16 cellular contexts compared by ENCODE assay signal in genomic region chr9:108002296-108003056, GRCh38.
DNase-seq lines count a peak whose midpoint lies in the region; ATAC-seq and TF ChIP-seq lines count a peak whose summit lies in the region.
"Had no signal": no experiment of that assay in that cellular context is flagged by ENCODE, and none has a peak within 500 bp of the region (broad histone marks: within the 10 kb centered on the region; RNA-seq: fewer than 3 reads in every experiment).

No MANE protein-coding gene starts in this region.

- 60 to 74% (median 68%) methylated on average over 17 of the region's 17 CpGs for WGBS in psoas muscle, 3 donors

- no peak overlapping the region for H3K4me3 ChIP-seq in left ventricle myocardium inferior
- H3K4me3 ChIP-seq in psoas muscle, result no peak overlapping the region
- H3K4me3 ChIP-seq: HAP-1 had no signal

- H3K9me3 ChIP-seq in left ventricle myocardium inferior (replicated peaks), result no peaks in the 10 kb centered on the region
- H3K9me3 ChIP-seq in psoas muscle, result no peaks in the 10 kb centered on the region
- H3K9me3 ChIP-seq: HAP-1 had no signal

- intact Hi-C loops in left ventricle myocardium inferior (cut with micrococcal nuclease), result no loop called here
- intact Hi-C loops in psoas muscle (cut with DNase I), result no loop called here
- intact Hi-C loops in MCF 10A (cut with micrococcal nuclease), result no loop called here

- H3K36me3 ChIP-seq in left ventricle myocardium inferior, result no peaks in the 10 kb centered on the region
- no peaks in the 10 kb centered on the region for H3K36me3 ChIP-seq in psoas muscle (ENCODE audit: insufficient read depth in 1 of 2, low read depth in 1 of 2)
- H3K36me3 ChIP-seq: HAP-1 had no signal

- BruUV-seq in MCF 10A (replicated peaks; lab: Mats Ljungman, UMichigan), result no TSS peak

- no peak for TF ChIP-seq CTCF in left ventricle myocardium inferior (IDR thresholded peaks at IDR 0.05; ENCODE audit: borderline replicate concordance)
- TF ChIP-seq CTCF in psoas muscle (IDR thresholded peaks at IDR 0.05), result no peak
- no peak for TF ChIP-seq CTCF in MCF 10A (IDR thresholded peaks at IDR 0.05; ENCODE audit: unreplicated experiment)

- H3K27ac ChIP-seq in left ventricle myocardium inferior (replicated peaks) (peak overlapping the region; percentile 5), psoas muscle (no peak overlapping the region)
- H3K27ac ChIP-seq: VCaP had no signal

- H3K4me3 Mint-ChIP-seq in MCF 10A (ENCODE audit: unreplicated experiment), result no peak overlapping the region
- H3K4me3 Mint-ChIP-seq: activated CD8-positive, alpha-beta memory T cell treated with anti-CD3 and anti-CD28 coated beads, Interleukin-2, amount 10 ng/mL, durations not matched to agents 7 days and 5 days; activated naive CD4-positive, alpha-beta T cell treated with anti-CD3 and anti-CD28 coated beads, Interleukin-2, amount 50 U/mL, for 24 hours; natural killer cell; type B pancreatic cell had no signal

- no peak overlapping the region for H3K27ac Mint-ChIP-seq in MCF 10A (ENCODE audit: low read depth, unreplicated experiment)
- H3K27ac Mint-ChIP-seq: activated CD8-positive, alpha-beta memory T cell treated with anti-CD3 and anti-CD28 coated beads, Interleukin-2, amount 10 ng/mL, durations not matched to agents 7 days and 5 days; activated naive CD4-positive, alpha-beta T cell treated with anti-CD3 and anti-CD28 coated beads, Interleukin-2, amount 50 U/mL, for 24 hours; natural killer cell; type B pancreatic cell had no signal

- CTCF ChIA-PET in MCF 10A (lab: Yijun Ruan, JAX), result interaction anchor here (0.5 to 0.6 kb wide), 3 partner anchors 413 to 543 kb away, joined by 3 to 4 read pairs (median 4); no protein-coding TSS in a partner anchor

- POLR2A ChIA-PET in MCF 10A (lab: Yijun Ruan, JAX), result interaction anchor here (1.2 kb wide), 1 partner anchor 49 kb away, joined by 4 read pairs; no protein-coding TSS in a partner anchor

- H3K36me3 Mint-ChIP-seq in MCF 10A (ENCODE audit: insufficient read depth, unreplicated experiment), result no peaks in the 10 kb centered on the region
- H3K36me3 Mint-ChIP-seq: activated CD8-positive, alpha-beta memory T cell treated with anti-CD3 and anti-CD28 coated beads, Interleukin-2, amount 10 ng/mL, durations not matched to agents 7 days and 5 days; activated naive CD4-positive, alpha-beta T cell treated with anti-CD3 and anti-CD28 coated beads, Interleukin-2, amount 50 U/mL, for 24 hours; natural killer cell; type B pancreatic cell had no signal

- peaks cover 50% of the 10 kb centered on the region for H3K27me3 ChIP-seq in left ventricle myocardium inferior (ENCODE audit: low read depth)
- no peaks in the 10 kb centered on the region for H3K27me3 ChIP-seq in psoas muscle (ENCODE audit: insufficient read depth in 3 of 3, low read length in 2 of 3)

- no peak for ATAC-seq in psoas muscle
- ATAC-seq in GM21515 (IDR thresholded peaks at IDR 0.05; ENCODE audit: unreplicated experiment), result no peak
- ATAC-seq: activated CD8-positive, alpha-beta memory T cell treated with anti-CD3 and anti-CD28 coated beads, Interleukin-2, amount 10 ng/mL, durations not matched to agents 7 days and 5 days; natural killer cell had no signal

- H3K4me1 ChIP-seq in left ventricle myocardium inferior, result no peaks in the 10 kb centered on the region
- H3K4me1 ChIP-seq in psoas muscle, result no peaks in the 10 kb centered on the region
- H3K4me1 ChIP-seq: HAP-1 had no signal

- peaks cover 7% of the 10 kb centered on the region for H3K4me1 Mint-ChIP-seq in MCF 10A (ENCODE audit: insufficient read depth, unreplicated experiment)
- H3K4me1 Mint-ChIP-seq: activated CD8-positive, alpha-beta memory T cell treated with anti-CD3 and anti-CD28 coated beads, Interleukin-2, amount 10 ng/mL, durations not matched to agents 7 days and 5 days; activated naive CD4-positive, alpha-beta T cell treated with anti-CD3 and anti-CD28 coated beads, Interleukin-2, amount 50 U/mL, for 24 hours; natural killer cell had no signal

- DNase-seq in AG20443 (ENCODE audit: low spot score), result peak; percentile 45
- peak; percentile 73 for DNase-seq in NOMO-1 treated with DMSO at 0.1 percent for 48 hours (lab: John Stamatoyannopoulos, UW; ENCODE audit: unreplicated experiment)
- DNase-seq in left ventricle myocardium inferior, result no peak
- peak; percentile 19 to 48 for DNase-seq in psoas muscle
- no peak for DNase-seq in MCF 10A (ENCODE audit: unreplicated experiment)
- DNase-seq in ecto neural progenitor cell (ENCODE audit: low spot score), result no peak
- no peak for DNase-seq in ureter (ENCODE audit: low spot score)
- DNase-seq: activated CD8-positive, alpha-beta memory T cell treated with anti-CD3 and anti-CD28 coated beads, Interleukin-2, amount 10 ng/mL, durations not matched to agents 7 days and 5 days; natural killer cell; NCI-H146; NCI-H82 had no signal

- no peaks in the 10 kb centered on the region for H3K9me3 Mint-ChIP-seq in MCF 10A (ENCODE audit: unreplicated experiment)
- H3K9me3 Mint-ChIP-seq: activated naive CD4-positive, alpha-beta T cell treated with anti-CD3 and anti-CD28 coated beads, Interleukin-2, amount 50 U/mL, for 24 hours; type B pancreatic cell had no signal

- H3K27me3 Mint-ChIP-seq in MCF 10A (ENCODE audit: insufficient read depth, unreplicated experiment), result no peaks in the 10 kb centered on the region
- H3K27me3 Mint-ChIP-seq: activated CD8-positive, alpha-beta memory T cell treated with anti-CD3 and anti-CD28 coated beads, Interleukin-2, amount 10 ng/mL, durations not matched to agents 7 days and 5 days; activated naive CD4-positive, alpha-beta T cell treated with anti-CD3 and anti-CD28 coated beads, Interleukin-2, amount 50 U/mL, for 24 hours had no signal

Comparison
In these comparisons a context has a peak if more than half of its experiments do, and no peak if none do; other contexts are left out.
1. DNase-seq: peak in AG20443 (single experiment), NOMO-1 treated with DMSO at 0.1 percent for 48 hours (single experiment) and psoas muscle (2 of 2); none in left ventricle myocardium inferior (single experiment), MCF 10A (single experiment), ecto neural progenitor cell (single experiment) and ureter (single experiment).